In the genomic region with DNA sequence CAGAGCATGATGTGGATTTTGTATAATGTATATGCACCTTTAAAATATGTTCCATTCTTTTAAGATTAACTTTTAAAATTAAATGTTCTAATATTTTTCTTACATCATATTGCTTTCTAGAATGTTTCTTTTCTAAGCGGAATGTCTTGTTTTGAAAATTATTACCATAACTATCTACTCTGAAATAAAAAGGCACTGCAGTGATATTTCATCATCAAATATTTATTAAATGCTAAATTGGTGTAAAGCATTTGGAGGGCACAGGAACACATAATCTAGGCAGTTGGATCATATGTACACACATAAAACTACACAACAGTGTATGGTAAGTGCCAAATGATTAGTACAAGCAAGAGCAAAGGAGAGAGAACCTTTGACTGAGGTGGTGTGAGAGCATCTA, we compare ENCODE assay signal across 16 cellular contexts.
"Had no signal": no experiment of that assay in that cellular context is flagged by ENCODE, and none has a peak within 500 bp of the region (broad histone marks: within the 10 kb centered on the region; RNA-seq: fewer than 3 reads in every experiment).

No MANE protein-coding gene starts in this region.

- H3K27ac ChIP-seq: HL-60, KMS-11, RWPE1 had no signal

- H3K9me3 ChIP-seq: SK-N-SH had no signal

- H3K9ac ChIP-seq: KMS-11, SK-N-SH had no signal

- DNase-seq: Kasumi-1, MM.1S, NCI-H1092 treated with DMSO at 0.1 percent for 48 hours, NCI-H1436, NCI-H187 treated with DMSO at 0.1 percent for 48 hours, NCI-H2081, NCI-H2107, NCI-H2227 treated with DMSO at 0.1 percent for 48 hours, NCI-H524, NCI-H526 treated with DMSO at 0.1 percent for 48 hours, NCI-H748 treated with DMSO at 0.1 percent for 48 hours, SHP77, SK-N-SH had no signal

- H3K9me2 ChIP-seq: SK-N-SH had no signal

- H3K4me2 ChIP-seq: KMS-11, SK-N-SH had no signal
